Comparison of ENCODE assay signal across 3 cellular contexts in the genomic region with DNA sequence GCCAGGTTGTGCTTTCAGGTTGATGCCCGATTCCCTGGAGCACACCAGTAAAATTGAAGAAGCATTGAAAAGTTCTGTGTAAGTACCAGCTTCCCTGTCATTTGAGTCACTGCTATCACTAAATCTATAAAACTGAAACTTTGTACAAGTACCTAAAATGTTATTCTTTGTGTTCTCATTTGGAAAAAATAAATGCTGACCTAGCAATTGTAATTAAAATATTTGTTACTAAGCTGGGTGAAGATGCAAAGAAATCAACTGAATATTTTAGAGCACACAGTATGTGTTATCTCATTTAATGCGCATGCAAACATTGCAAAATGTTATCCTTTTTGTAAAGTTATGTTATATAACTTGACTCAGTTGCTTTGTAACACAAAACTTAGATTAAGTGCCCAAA.
TF ChIP-seq lines count a peak whose summit lies in the region.

No MANE protein-coding gene starts in this region.

TF ChIP-seq in A549, 52 proteins besides CTCF, POLR2A, EP300 and RAD21:
- TF ChIP-seq HOXA7 (CRISPR knock-in tag; IDR thresholded peaks at IDR 0.05) (no peak), MAZ (IDR thresholded peaks at IDR 0.05; ENCODE audit: borderline replicate concordance, low read depth, low read length) (no peak), PHF8 (IDR thresholded peaks at IDR 0.05; ENCODE audit: borderline replicate concordance, low read depth) (no peak), MAFK (IDR thresholded peaks at IDR 0.05; ENCODE audit: partially characterized antibody) (peak; percentile 83), EHF (CRISPR knock-in tag; IDR thresholded peaks at IDR 0.05) (no peak)
TF ChIP-seq in A549: peak in this region for 1.

TF ChIP-seq in IMR-90, 13 proteins besides CTCF, POLR2A, EP300 and RAD21:
- TF ChIP-seq MAFK (IDR thresholded peaks at IDR 0.05; ENCODE audit: low read depth, low read length) (peak; percentile 94), BHLHE40 (IDR thresholded peaks at IDR 0.05; ENCODE audit: low read depth, low read length) (no peak), CHD1 (IDR thresholded peaks at IDR 0.05; ENCODE audit: low read depth, low read length) (no peak)

TF ChIP-seq in H1, 55 proteins besides CTCF, POLR2A, EP300 and RAD21:
- TF ChIP-seq JUN (IDR thresholded peaks at IDR 0.05; ENCODE audit: low read depth, low read length), result no peak
- TF ChIP-seq, protein P1, sequence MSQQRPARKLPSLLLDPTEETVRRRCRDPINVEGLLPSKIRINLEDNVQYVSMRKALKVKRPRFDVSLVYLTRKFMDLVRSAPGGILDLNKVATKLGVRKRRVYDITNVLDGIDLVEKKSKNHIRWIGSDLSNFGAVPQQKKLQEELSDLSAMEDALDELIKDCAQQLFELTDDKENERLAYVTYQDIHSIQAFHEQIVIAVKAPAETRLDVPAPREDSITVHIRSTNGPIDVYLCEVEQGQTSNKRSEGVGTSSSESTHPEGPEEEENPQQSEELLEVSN (IDR thresholded peaks at IDR 0.05), result no peak
- TF ChIP-seq CTBP2 (IDR thresholded peaks at IDR 0.05; ENCODE audit: borderline replicate concordance, insufficient read depth, insufficient read length, low read length), result no peak
- no peak for TF ChIP-seq HDAC6 (IDR thresholded peaks at IDR 0.05; ENCODE audit: low read depth, low read length)
- TF ChIP-seq, protein P2, sequence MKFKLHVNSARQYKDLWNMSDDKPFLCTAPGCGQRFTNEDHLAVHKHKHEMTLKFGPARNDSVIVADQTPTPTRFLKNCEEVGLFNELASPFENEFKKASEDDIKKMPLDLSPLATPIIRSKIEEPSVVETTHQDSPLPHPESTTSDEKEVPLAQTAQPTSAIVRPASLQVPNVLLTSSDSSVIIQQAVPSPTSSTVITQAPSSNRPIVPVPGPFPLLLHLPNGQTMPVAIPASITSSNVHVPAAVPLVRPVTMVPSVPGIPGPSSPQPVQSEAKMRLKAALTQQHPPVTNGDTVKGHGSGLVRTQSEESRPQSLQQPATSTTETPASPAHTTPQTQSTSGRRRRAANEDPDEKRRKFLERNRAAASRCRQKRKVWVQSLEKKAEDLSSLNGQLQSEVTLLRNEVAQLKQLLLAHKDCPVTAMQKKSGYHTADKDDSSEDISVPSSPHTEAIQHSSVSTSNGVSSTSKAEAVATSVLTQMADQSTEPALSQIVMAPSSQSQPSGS (IDR thresholded peaks at IDR 0.05; ENCODE audit: low read length), result no peak
- TF ChIP-seq SIN3A (conservative IDR thresholded peaks at IDR 0.05 in 1 of 2, IDR thresholded peaks at IDR 0.05 in 1 of 2; ENCODE audit: low read depth in 1 of 2, low read length in 2 of 2), result no peak
- peak; percentile 70; the same call in 1 of the 2 replicates for TF ChIP-seq MAFK (IDR thresholded peaks at IDR 0.05; ENCODE audit: low read depth, low read length)
